In genomic region chr1:154736840-154737239, GRCh38 we compare ENCODE assay signal across 10 cellular contexts.
DNase-seq lines count a peak whose midpoint lies in the region; ATAC-seq lines count a peak whose summit lies in the region.
"Had no signal": no experiment of that assay in that cellular context is flagged by ENCODE, and none has a peak within 500 bp of the region (broad histone marks: within the 10 kb centered on the region; RNA-seq: fewer than 3 reads in every experiment).

No MANE protein-coding gene starts in this region.

- H3K36me3 Mint-ChIP-seq in activated naive CD8-positive, alpha-beta T cell treated with anti-CD3 and anti-CD28 coated beads, Interleukin-2, amount 50 U/mL, for 24 hours (ENCODE audit: low read depth), result no peaks in the 10 kb centered on the region

- H3K27ac Mint-ChIP-seq in activated naive CD8-positive, alpha-beta T cell treated with anti-CD3 and anti-CD28 coated beads, Interleukin-2, amount 50 U/mL, for 24 hours, result peak overlapping the region; percentile 89
- H3K27ac Mint-ChIP-seq: naive B cell had no signal

- no peaks in the 10 kb centered on the region for H3K9me3 Mint-ChIP-seq in activated naive CD8-positive, alpha-beta T cell treated with anti-CD3 and anti-CD28 coated beads, Interleukin-2, amount 50 U/mL, for 24 hours

- H3K27me3 Mint-ChIP-seq in activated naive CD8-positive, alpha-beta T cell treated with anti-CD3 and anti-CD28 coated beads, Interleukin-2, amount 50 U/mL, for 24 hours, result peaks cover 4% of the 10 kb centered on the region

- peak overlapping the region; percentile 30 for H3K4me3 Mint-ChIP-seq in activated naive CD8-positive, alpha-beta T cell treated with anti-CD3 and anti-CD28 coated beads, Interleukin-2, amount 50 U/mL, for 24 hours
- H3K4me3 Mint-ChIP-seq: naive B cell had no signal

- H3K4me1 Mint-ChIP-seq in activated naive CD8-positive, alpha-beta T cell treated with anti-CD3 and anti-CD28 coated beads, Interleukin-2, amount 50 U/mL, for 24 hours, result peaks cover 47% of the 10 kb centered on the region
- H3K4me1 Mint-ChIP-seq: naive B cell had no signal

- peak; percentile 99 for ATAC-seq in activated naive CD8-positive, alpha-beta T cell treated with anti-CD3 and anti-CD28 coated beads, Interleukin-2, amount 50 U/mL, for 24 hours
- ATAC-seq in GM21786 (IDR thresholded peaks at IDR 0.05; ENCODE audit: unreplicated experiment), result no peak

- DNase-seq in DMS153 (lab: John Stamatoyannopoulos, UW) (peak; percentile 50), DMS153 treated with DMSO at 0.1 percent for 48 hours (lab: John Stamatoyannopoulos, UW; ENCODE audit: unreplicated experiment) (no peak), NCI-H2227 (lab: John Stamatoyannopoulos, UW; ENCODE audit: unreplicated experiment) (peak; percentile 51), GM19238 (ENCODE audit: insufficient read length, low spot score) (no peak)
- DNase-seq in activated naive CD8-positive, alpha-beta T cell treated with anti-CD3 and anti-CD28 coated beads, Interleukin-2, amount 50 U/mL, for 24 hours, result peak; percentile 58
- peak; percentile 45 for DNase-seq in stimulated activated CD4-positive, alpha-beta T cell treated with anti-CD3 and anti-CD28 coated beads, Interleukin-12 subunit alpha, Interleukin-12 subunit beta, amount 100 ng/mL, for 4 hours
- no peak for DNase-seq in central memory CD4-positive, alpha-beta T cell
- DNase-seq: esophagus squamous epithelium, naive B cell had no signal

Comparison
In these comparisons a context has a peak if more than half of its experiments do, and no peak if none do; other contexts are left out.
1. DNase-seq: peak in DMS153 (single experiment), NCI-H2227 (single experiment), activated naive CD8-positive, alpha-beta T cell treated with anti-CD3 and anti-CD28 coated beads, Interleukin-2, amount 50 U/mL, for 24 hours (single experiment) and stimulated activated CD4-positive, alpha-beta T cell treated with anti-CD3 and anti-CD28 coated beads, Interleukin-12 subunit alpha, Interleukin-12 subunit beta, amount 100 ng/mL, for 4 hours (single experiment); none in DMS153 treated with DMSO at 0.1 percent for 48 hours (single experiment), GM19238 (single experiment) and central memory CD4-positive, alpha-beta T cell (single experiment).